Comparison of ENCODE assay signal across 19 cellular contexts in genomic region chr2:133424876-133425275, GRCh38.
DNase-seq lines count a peak whose midpoint lies in the region; ATAC-seq and TF ChIP-seq lines count a peak whose summit lies in the region.
"Had no signal": no experiment of that assay in that cellular context is flagged by ENCODE, and none has a peak within 500 bp of the region (broad histone marks: within the 10 kb centered on the region; RNA-seq: fewer than 3 reads in every experiment).

No MANE protein-coding gene starts in this region.

- H3K27ac ChIP-seq in CD8-positive, alpha-beta T cell (ENCODE audit: low read depth, low read length), result no peak overlapping the region
- H3K27ac ChIP-seq: hepatocyte had no signal

- no peak for ATAC-seq in CD8-positive, alpha-beta T cell
- ATAC-seq: stimulated activated effector memory CD8-positive, alpha-beta T cell treated with anti-CD3 and anti-CD28 coated beads, Interleukin-12 subunit alpha, Interleukin-12 subunit beta, amount 100 ng/mL, for 72 hours had no signal

- H3K9me3 Mint-ChIP-seq in CD8-positive, alpha-beta T cell, result no peaks in the 10 kb centered on the region
- H3K9me3 Mint-ChIP-seq: endodermal cell; T-helper 2 cell treated with Interferon-gamma antibody and Interleukin-4, amounts not matched to agents 5 μg/mL and 100 μg/mL, for 36 hours had no signal

- CTCF ChIA-PET in CD8-positive, alpha-beta T cell (lab: Charles Lee), result no interaction called here

- no peak overlapping the region for H3K27ac Mint-ChIP-seq in CD8-positive, alpha-beta T cell
- H3K27ac Mint-ChIP-seq: activated T-helper 2 cell treated with anti-CD3 and anti-CD28 coated beads, Interferon-gamma antibody, Interleukin-2, Interleukin-4, amounts not matched to agents 10 μg/mL and 5 μg/mL and 100 μg/mL, durations not matched to agents 14 hours and 24 hours and 36 hours; endodermal cell; mesothelial cell of epicardium; stimulated activated effector memory CD8-positive, alpha-beta T cell treated with anti-CD3 and anti-CD28 coated beads, Interleukin-12 subunit alpha, Interleukin-12 subunit beta, amount 100 ng/mL, for 72 hours; T-helper 2 cell treated with Interferon-gamma antibody and Interleukin-4, amounts not matched to agents 5 μg/mL and 100 μg/mL, for 36 hours had no signal

- H3K4me1 Mint-ChIP-seq in CD8-positive, alpha-beta T cell (ENCODE audit: low read depth), result no peaks in the 10 kb centered on the region
- H3K4me1 Mint-ChIP-seq: stimulated activated effector memory CD8-positive, alpha-beta T cell treated with anti-CD3 and anti-CD28 coated beads, Interleukin-12 subunit alpha, Interleukin-12 subunit beta, amount 100 ng/mL, for 72 hours had no signal

- H3K36me3 ChIP-seq in CD8-positive, alpha-beta T cell (ENCODE audit: insufficient read depth, low read length), result no peaks in the 10 kb centered on the region

- intact Hi-C loops in CD8-positive, alpha-beta T cell (cut with DNase I, micrococcal nuclease), result no loop called here

- no peak for TF ChIP-seq CTCF in astrocyte of the spinal cord (IDR thresholded peaks at IDR 0.05; ENCODE audit: low read depth, low read length)
- TF ChIP-seq CTCF in CD8-positive, alpha-beta T cell (IDR thresholded peaks at IDR 0.05), result no peak

- H3K4me3 ChIP-seq in astrocyte of the spinal cord (ENCODE audit: low read depth, low read length), result no peak overlapping the region
- no peak overlapping the region for H3K4me3 ChIP-seq in CD8-positive, alpha-beta T cell (ENCODE audit: low read depth, low read length)
- H3K4me3 ChIP-seq: hepatocyte had no signal

- no peaks in the 10 kb centered on the region for H3K27me3 ChIP-seq in CD8-positive, alpha-beta T cell (ENCODE audit: insufficient read depth, low read length)
- H3K27me3 ChIP-seq: hepatocyte had no signal

- no peaks in the 10 kb centered on the region for H3K36me3 Mint-ChIP-seq in CD8-positive, alpha-beta T cell
- H3K36me3 Mint-ChIP-seq: mesothelial cell of epicardium; stimulated activated effector memory CD8-positive, alpha-beta T cell treated with anti-CD3 and anti-CD28 coated beads, Interleukin-12 subunit alpha, Interleukin-12 subunit beta, amount 100 ng/mL, for 72 hours had no signal

- H3K4me1 ChIP-seq in CD8-positive, alpha-beta T cell (ENCODE audit: insufficient read depth, low read length), result no peaks in the 10 kb centered on the region

- H3K27me3 Mint-ChIP-seq in CD8-positive, alpha-beta T cell (ENCODE audit: low read depth), result peaks cover 4% of the 10 kb centered on the region

- no peak overlapping the region for H3K4me3 Mint-ChIP-seq in CD8-positive, alpha-beta T cell
- H3K4me3 Mint-ChIP-seq: endodermal cell; mesothelial cell of epicardium; stimulated activated effector memory CD8-positive, alpha-beta T cell treated with anti-CD3 and anti-CD28 coated beads, Interleukin-12 subunit alpha, Interleukin-12 subunit beta, amount 100 ng/mL, for 72 hours; T-helper 2 cell treated with Interferon-gamma antibody and Interleukin-4, amounts not matched to agents 5 μg/mL and 100 μg/mL, for 36 hours had no signal

- DNase-seq in ACHN, result peak; percentile 19
- DNase-seq in HT1080 (ENCODE audit: low read depth), result peak; percentile 35
- peak; percentile 72 for DNase-seq in astrocyte of the spinal cord (ENCODE audit: low read depth, low spot score)
- peak; percentile 90 for DNase-seq in kidney tubule cell (ENCODE audit: low spot score)
- DNase-seq in CD8-positive, alpha-beta T cell, result no peak
- DNase-seq in amygdala (lab: John Stamatoyannopoulos, UW), result no peak
- DNase-seq in NCI-H187 treated with DMSO at 0.1 percent for 48 hours (lab: John Stamatoyannopoulos, UW), result no peak
- DNase-seq in GM19240 (ENCODE audit: insufficient read length, low spot score), result no peak
- DNase-seq: activated CD4-positive, CD25-positive, alpha-beta regulatory T cell; DMS79; endodermal cell; KBM-7; NCI-H1092; stimulated activated CD4-positive, alpha-beta T cell treated with anti-CD3 and anti-CD28 coated beads, Interleukin-15, amount 100 ng/mL, for 24 hours had no signal

- POLR2A ChIA-PET in CD8-positive, alpha-beta T cell (lab: Charles Lee), result no interaction called here

- in situ Hi-C loops in ACHN (cut with HindIII; ENCODE audit: low pct_ligation_motif_present, low pct_unique_long_range_greater_than_20kb, low sequenced_read_pairs) (no loop called here), astrocyte of the spinal cord (cut with HindIII; ENCODE audit: low sequenced_read_pairs) (no loop called here)

- no peaks in the 10 kb centered on the region for H3K9me3 ChIP-seq in CD8-positive, alpha-beta T cell (ENCODE audit: low read length)

Comparison
In these comparisons a context has a peak if more than half of its experiments do, and no peak if none do; other contexts are left out.
1. DNase-seq: peak in ACHN (single experiment), HT1080 (single experiment), astrocyte of the spinal cord (single experiment) and kidney tubule cell (single experiment); none in CD8-positive, alpha-beta T cell (0 of 7), amygdala (0 of 56), NCI-H187 treated with DMSO at 0.1 percent for 48 hours (single experiment) and GM19240 (single experiment).